18 cellular contexts compared by ENCODE assay signal in genomic region chr14:74949211-74949610, GRCh38.
"Had no signal": no experiment of that assay in that cellular context is flagged by ENCODE, and none has a peak within 500 bp of the region (broad histone marks: within the 10 kb centered on the region; RNA-seq: fewer than 3 reads in every experiment).

No MANE protein-coding gene starts in this region.

- H3K27ac Mint-ChIP-seq: stimulated activated effector memory CD8-positive, alpha-beta T cell treated with anti-CD3 and anti-CD28 coated beads, Interleukin-12 subunit alpha, Interleukin-12 subunit beta, amount 100 ng/mL, for 72 hours had no signal

- H3K27ac ChIP-seq: colonic mucosa, gastrocnemius medialis, left lung, lower lobe of right lung, ovary, suprapubic skin, upper lobe of right lung, vagina had no signal

- H3K9me3 Mint-ChIP-seq: stimulated activated effector memory CD8-positive, alpha-beta T cell treated with anti-CD3 and anti-CD28 coated beads, Interleukin-12 subunit alpha, Interleukin-12 subunit beta, amount 100 ng/mL, for 72 hours had no signal

- ATAC-seq: gastrocnemius medialis; heart right ventricle; left lung; lower lobe of right lung; right cardiac atrium; stimulated activated effector memory CD8-positive, alpha-beta T cell treated with anti-CD3 and anti-CD28 coated beads, Interleukin-12 subunit alpha, Interleukin-12 subunit beta, amount 100 ng/mL, for 72 hours; stimulated activated naive CD8-positive, alpha-beta T cell treated with anti-CD3 and anti-CD28 coated beads, Interleukin-15, Interleukin-2, amounts not matched to agents 100 U/mL and 50 U/mL, for 24 hours; upper lobe of right lung had no signal

- H3K9me3 ChIP-seq: colonic mucosa, gastrocnemius medialis, heart right ventricle, left lung, lower lobe of right lung, ovary, suprapubic skin, thyroid gland, upper lobe of right lung, vagina had no signal

- H3K36me3 ChIP-seq: colonic mucosa, gastrocnemius medialis, left lung, lower lobe of right lung, ovary, upper lobe of right lung, vagina had no signal

- DNase-seq: colonic mucosa; effector CD8-positive, alpha-beta T cell; gastrocnemius medialis; heart right ventricle; lower lobe of right lung; mesendoderm; naive B cell; ovary; right cardiac atrium; stimulated activated CD4-positive, alpha-beta T cell treated with anti-CD3 and anti-CD28 coated beads, Interleukin-4, amount 100 ng/mL, for 1 hour; stimulated activated CD8-positive, alpha-beta memory T cell treated with anti-CD3 and anti-CD28 coated beads, Interleukin-4, amount 100 ng/mL, for 48 hours; stimulated activated naive CD8-positive, alpha-beta T cell treated with anti-CD3 and anti-CD28 coated beads, Interleukin-15, Interleukin-2, amounts not matched to agents 100 U/mL and 50 U/mL, for 24 hours; thyroid gland; upper lobe of right lung had no signal

- H3K4me3 Mint-ChIP-seq: stimulated activated effector memory CD8-positive, alpha-beta T cell treated with anti-CD3 and anti-CD28 coated beads, Interleukin-12 subunit alpha, Interleukin-12 subunit beta, amount 100 ng/mL, for 72 hours had no signal

- H3K27me3 ChIP-seq: colonic mucosa, gastrocnemius medialis, ovary, suprapubic skin, thyroid gland, vagina had no signal

- H3K36me3 Mint-ChIP-seq: naive B cell; stimulated activated effector memory CD8-positive, alpha-beta T cell treated with anti-CD3 and anti-CD28 coated beads, Interleukin-12 subunit alpha, Interleukin-12 subunit beta, amount 100 ng/mL, for 72 hours had no signal

- H3K4me3 ChIP-seq: colonic mucosa, gastrocnemius medialis, heart right ventricle, left lung, lower lobe of right lung, ovary, suprapubic skin, thyroid gland, upper lobe of right lung, vagina had no signal
